34 cellular contexts compared by ENCODE assay signal in genomic region chr6:80733645-80734044, GRCh38.
"Had no signal": no experiment of that assay in that cellular context is flagged by ENCODE, and none has a peak within 500 bp of the region (broad histone marks: within the 10 kb centered on the region; RNA-seq: fewer than 3 reads in every experiment).

No MANE protein-coding gene starts in this region.

- H3K4me3 ChIP-seq: cardiac muscle cell, colonic mucosa, gastroesophageal sphincter, hepatocyte, mucosa of descending colon, right lobe of liver, smooth muscle cell, uterus had no signal

- DNase-seq: activated CD4-positive, alpha-beta memory T cell treated with anti-CD3 and anti-CD28 coated beads, Interleukin-2, amount 10 ng/mL, durations not matched to agents 7 days and 5 days; activated CD4-positive, alpha-beta T cell treated with anti-CD3 and anti-CD28 coated beads, Interleukin-2, amount 10 ng/mL, durations not matched to agents 7 days and 5 days; activated CD8-positive, alpha-beta memory T cell treated with anti-CD3 and anti-CD28 coated beads, Interleukin-2, amount 50 U/mL, for 48 hours; activated gamma-delta T cell treated with Interleukin-2 at 50 U/mL for 16 hours; activated naive CD4-positive, alpha-beta T cell treated with anti-CD3 and anti-CD28 coated beads, Interleukin-2, amount 50 U/mL, for 16 hours; activated T-cell treated with anti-CD3 and anti-CD28 coated beads, Interleukin-2, amount 50 U/mL, for 24 hours; amygdala; cerebellar nuclear complex; colonic mucosa; effector memory CD8-positive, alpha-beta T cell; erythroblast; left cardiac atrium; left ventricle myocardium superior; mucosa of descending colon; right lobe of liver; stimulated activated CD4-positive, alpha-beta T cell treated with anti-CD3 and anti-CD28 coated beads, Interleukin-1b, Interleukin-23, amount 100 ng/mL, for 48 hours; stimulated activated CD4-positive, alpha-beta T cell treated with anti-CD3 and anti-CD28 coated beads, Interleukin-4, amount 100 ng/mL, for 4 hours; stimulated activated CD8-positive, alpha-beta memory T cell treated with anti-CD3 and anti-CD28 coated beads, Interleukin-4, amount 100 ng/mL, for 48 hours; stimulated activated naive CD8-positive, alpha-beta T cell treated with anti-CD3 and anti-CD28 coated beads, Interleukin-15, amount 100 ng/mL, for 72 hours; substantia nigra; T-helper 17 cell; T1000; uterus; WERI-Rb-1 had no signal

- H3K27me3 Mint-ChIP-seq: activated CD4-positive, alpha-beta memory T cell treated with anti-CD3 and anti-CD28 coated beads, Interleukin-2, amount 10 ng/mL, durations not matched to agents 7 days and 5 days; activated CD4-positive, alpha-beta T cell treated with anti-CD3 and anti-CD28 coated beads, Interleukin-2, amount 10 ng/mL, durations not matched to agents 7 days and 5 days; activated T-cell treated with anti-CD3 and anti-CD28 coated beads, Interleukin-2, amount 50 U/mL, for 24 hours; effector memory CD8-positive, alpha-beta T cell; natural killer cell treated with Interleukin-12 subunit alpha and Interleukin-12 subunit beta and Interleukin-15 and Interleukin-18, amount 100 ng/mL, for 72 hours; stimulated activated memory B cell treated with anti-CD40 and anti-IgM and Interleukin-4, amounts not matched to agents 10 μg/mL and 1 μg/mL and 100 μg/mL, for 72 hours; stimulated activated naive CD8-positive, alpha-beta T cell treated with anti-CD3 and anti-CD28 coated beads, Interleukin-15, amount 100 ng/mL, for 72 hours; T-helper 17 cell; type B pancreatic cell had no signal

- H3K4me3 Mint-ChIP-seq: activated CD4-positive, alpha-beta memory T cell treated with anti-CD3 and anti-CD28 coated beads, Interleukin-2, amount 10 ng/mL, durations not matched to agents 7 days and 5 days; activated CD4-positive, alpha-beta T cell treated with anti-CD3 and anti-CD28 coated beads, Interleukin-2, amount 10 ng/mL, durations not matched to agents 7 days and 5 days; activated T-cell treated with anti-CD3 and anti-CD28 coated beads, Interleukin-2, amount 50 U/mL, for 24 hours; brain; effector memory CD8-positive, alpha-beta T cell; natural killer cell treated with Interleukin-12 subunit alpha and Interleukin-12 subunit beta and Interleukin-15 and Interleukin-18, amount 100 ng/mL, for 72 hours; stimulated activated memory B cell treated with anti-CD40 and anti-IgM and Interleukin-4, amounts not matched to agents 10 μg/mL and 1 μg/mL and 100 μg/mL, for 72 hours; stimulated activated naive CD8-positive, alpha-beta T cell treated with anti-CD3 and anti-CD28 coated beads, Interleukin-15, amount 100 ng/mL, for 72 hours; T-helper 17 cell; type B pancreatic cell had no signal

- H3K27ac Mint-ChIP-seq: activated CD4-positive, alpha-beta memory T cell treated with anti-CD3 and anti-CD28 coated beads, Interleukin-2, amount 10 ng/mL, durations not matched to agents 7 days and 5 days; activated CD4-positive, alpha-beta T cell treated with anti-CD3 and anti-CD28 coated beads, Interleukin-2, amount 10 ng/mL, durations not matched to agents 7 days and 5 days; activated T-cell treated with anti-CD3 and anti-CD28 coated beads, Interleukin-2, amount 50 U/mL, for 24 hours; brain; effector memory CD8-positive, alpha-beta T cell; natural killer cell treated with Interleukin-12 subunit alpha and Interleukin-12 subunit beta and Interleukin-15 and Interleukin-18, amount 100 ng/mL, for 72 hours; stimulated activated memory B cell treated with anti-CD40 and anti-IgM and Interleukin-4, amounts not matched to agents 10 μg/mL and 1 μg/mL and 100 μg/mL, for 72 hours; stimulated activated naive CD8-positive, alpha-beta T cell treated with anti-CD3 and anti-CD28 coated beads, Interleukin-15, amount 100 ng/mL, for 72 hours; T-helper 17 cell; type B pancreatic cell had no signal

- H3K36me3 Mint-ChIP-seq: brain; natural killer cell treated with Interleukin-12 subunit alpha and Interleukin-12 subunit beta and Interleukin-15 and Interleukin-18, amount 100 ng/mL, for 72 hours; stimulated activated memory B cell treated with anti-CD40 and anti-IgM and Interleukin-4, amounts not matched to agents 10 μg/mL and 1 μg/mL and 100 μg/mL, for 72 hours; type B pancreatic cell had no signal

- H3K9me3 Mint-ChIP-seq: activated CD4-positive, alpha-beta memory T cell treated with anti-CD3 and anti-CD28 coated beads, Interleukin-2, amount 10 ng/mL, durations not matched to agents 7 days and 5 days; activated CD4-positive, alpha-beta T cell treated with anti-CD3 and anti-CD28 coated beads, Interleukin-2, amount 10 ng/mL, durations not matched to agents 7 days and 5 days; stimulated activated naive CD8-positive, alpha-beta T cell treated with anti-CD3 and anti-CD28 coated beads, Interleukin-15, amount 100 ng/mL, for 72 hours; type B pancreatic cell had no signal

- FAIRE-seq: keratinocyte had no signal

- ATAC-seq: activated CD4-positive, CD25-positive, alpha-beta regulatory T cell treated with anti-CD3 and anti-CD28 coated beads, Interleukin-2, amount 50 U/mL, for 24 hours; effector memory CD8-positive, alpha-beta T cell; gastroesophageal sphincter; left cardiac atrium; left ventricle myocardium superior; mucosa of descending colon; natural killer cell treated with Interleukin-12 subunit alpha and Interleukin-12 subunit beta and Interleukin-15 and Interleukin-18, amount 100 ng/mL, for 72 hours; right lobe of liver; stimulated activated memory B cell treated with anti-CD40 and anti-IgM and Interleukin-4, amounts not matched to agents 10 μg/mL and 1 μg/mL and 100 μg/mL, for 72 hours; stimulated activated naive CD8-positive, alpha-beta T cell treated with anti-CD3 and anti-CD28 coated beads, Interleukin-15, amount 100 ng/mL, for 72 hours; T-helper 17 cell had no signal

- H3K4me1 Mint-ChIP-seq: activated CD4-positive, alpha-beta memory T cell treated with anti-CD3 and anti-CD28 coated beads, Interleukin-2, amount 10 ng/mL, durations not matched to agents 7 days and 5 days; activated CD4-positive, alpha-beta T cell treated with anti-CD3 and anti-CD28 coated beads, Interleukin-2, amount 10 ng/mL, durations not matched to agents 7 days and 5 days; stimulated activated memory B cell treated with anti-CD40 and anti-IgM and Interleukin-4, amounts not matched to agents 10 μg/mL and 1 μg/mL and 100 μg/mL, for 72 hours; stimulated activated naive CD8-positive, alpha-beta T cell treated with anti-CD3 and anti-CD28 coated beads, Interleukin-15, amount 100 ng/mL, for 72 hours; T-helper 17 cell had no signal
